ENCODE assay signal across 26 cellular contexts in genomic region chr12:23202746-23203145, GRCh38.
"Had no signal": no experiment of that assay in that cellular context is flagged by ENCODE, and none has a peak within 500 bp of the region (broad histone marks: within the 10 kb centered on the region; RNA-seq: fewer than 3 reads in every experiment).

No MANE protein-coding gene starts in this region.

- H3K36me3 ChIP-seq: stomach, suprapubic skin, thoracic aorta, thyroid gland, tibial artery, tibial nerve, transverse colon, upper lobe of left lung, upper lobe of right lung, uterus, vagina had no signal

- H3K4me1 ChIP-seq: stomach, suprapubic skin, testis, thyroid gland, tibial nerve, transverse colon, upper lobe of left lung, upper lobe of right lung, vagina had no signal

- H3K9me3 ChIP-seq: stomach, suprapubic skin, testis, thoracic aorta, thyroid gland, tibial nerve, transverse colon, upper lobe of left lung, upper lobe of right lung, uterus, vagina had no signal

- DNase-seq: stimulated activated CD4-positive, alpha-beta T cell treated with anti-CD3 and anti-CD28 coated beads, Interleukin-2, amount 100 ng/mL, for 48 hours; stimulated activated CD4-positive, alpha-beta T cell treated with anti-CD3 and anti-CD28 coated beads, Interleukin-4, amount 100 ng/mL, for 1 hour; stimulated activated CD4-positive, alpha-beta T cell treated with anti-CD3 and anti-CD28 coated beads, Interleukin-4, amount 100 ng/mL, for 24 hours; stimulated activated CD4-positive, alpha-beta T cell treated with anti-CD3 and anti-CD28 coated beads, Interleukin-4, amount 100 ng/mL, for 4 hours; stimulated activated CD8-positive, alpha-beta memory T cell treated with anti-CD3 and anti-CD28 coated beads, Interleukin-4, amount 100 ng/mL, for 48 hours; stimulated activated naive B cell treated with anti-CD40 and anti-IgM and Interleukin-4, amounts not matched to agents 10 μg/mL and 1 μg/mL and 100 μg/mL, for 72 hours; stimulated activated naive CD4-positive, alpha-beta T cell; stimulated activated naive CD4-positive, alpha-beta T cell treated with Interleukin-2 at 50 U/mL for 16 hours; stimulated activated naive CD8-positive, alpha-beta T cell treated with anti-CD3 and anti-CD28 coated beads, Interleukin-15, amount 100 ng/mL, for 72 hours; stimulated activated naive CD8-positive, alpha-beta T cell treated with anti-CD3 and anti-CD28 coated beads, Interleukin-15, Interleukin-2, amounts not matched to agents 100 U/mL and 50 U/mL, for 24 hours; stomach; substantia nigra; testis; thyroid gland; tibial artery; transverse colon; trophoblast cell; upper lobe of left lung; upper lobe of right lung; uterus had no signal

- H3K4me3 ChIP-seq: stomach, suprapubic skin, testis, thoracic aorta, thyroid gland, tibial artery, tibial nerve, transverse colon, upper lobe of left lung, upper lobe of right lung, uterus, vagina had no signal

- H3K27ac ChIP-seq: stomach, suprapubic skin, testis, thoracic aorta, thyroid gland, tibial artery, tibial nerve, transverse colon, upper lobe of left lung, upper lobe of right lung, uterus, vagina had no signal

- H3K27me3 ChIP-seq: stomach, suprapubic skin, testis, thyroid gland, tibial artery, tibial nerve, transverse colon, upper lobe of left lung, upper lobe of right lung, uterus, vagina had no signal

- ATAC-seq: stimulated activated effector memory CD8-positive, alpha-beta T cell treated with anti-CD3 and anti-CD28 coated beads, Interleukin-12 subunit alpha, Interleukin-12 subunit beta, amount 100 ng/mL, for 72 hours; stimulated activated memory B cell treated with anti-CD40 and anti-IgM and Interleukin-4, amounts not matched to agents 10 μg/mL and 1 μg/mL and 100 μg/mL, for 72 hours; stimulated activated naive B cell treated with anti-CD40 and anti-IgM and Interleukin-4, amounts not matched to agents 10 μg/mL and 1 μg/mL and 100 μg/mL, for 72 hours; stimulated activated naive CD8-positive, alpha-beta T cell treated with anti-CD3 and anti-CD28 coated beads, Interleukin-15, amount 100 ng/mL, for 72 hours; stimulated activated naive CD8-positive, alpha-beta T cell treated with anti-CD3 and anti-CD28 coated beads, Interleukin-15, Interleukin-2, amounts not matched to agents 100 U/mL and 50 U/mL, for 24 hours; upper lobe of right lung had no signal
